9 cellular contexts compared by ENCODE assay signal in the genomic region with DNA sequence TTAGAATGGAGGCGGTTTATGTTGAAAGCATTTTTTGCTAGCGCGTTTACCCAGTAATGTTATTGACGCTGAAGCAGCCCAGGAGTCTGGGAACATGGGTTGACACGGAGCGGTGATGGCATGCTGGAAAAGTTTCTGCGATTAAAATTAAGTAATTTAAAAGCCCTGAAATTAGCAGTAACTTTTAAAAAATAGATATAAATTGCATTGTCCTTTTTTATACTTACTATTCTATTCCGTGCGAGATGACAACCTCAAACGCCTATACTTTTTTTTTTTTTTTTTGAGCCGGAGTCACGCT. TPM values are rescaled to one million over a fixed set of nuclear protein-coding genes. Genes with fewer than 3 reads are reported as not detected.
DNase-seq lines count a peak whose midpoint lies in the region; ATAC-seq, FAIRE-seq and TF ChIP-seq lines count a peak whose summit lies in the region.
"Had no signal": no experiment of that assay in that cellular context is flagged by ENCODE, and none has a peak within 500 bp of the region (broad histone marks: within the 10 kb centered on the region; RNA-seq: fewer than 3 reads in every experiment).

No MANE protein-coding gene starts in this region.

- DNase-seq in left ventricle myocardium inferior (no peak), cardiac septum (ENCODE audit: low spot score) (no peak), bronchial epithelial cell (ENCODE audit: low read depth) (no peak), aorta (no peak), NCI-H1436 treated with DMSO at 0.1 percent for 48 hours (lab: John Stamatoyannopoulos, UW) (no peak), hepatic stellate cell (ENCODE audit: low spot score) (no peak), NCI-H1417 (lab: John Stamatoyannopoulos, UW) (no peak)

- 2 to 3% methylated on average over 12 of the region's 12 CpGs for WGBS in aorta, 2 donors

- H3K4me1 ChIP-seq in left ventricle myocardium inferior = peaks cover 47% of the 10 kb centered on the region
- peaks cover 7 to 9% of the 10 kb centered on the region in 2 donors for H3K4me1 ChIP-seq in mucosa of rectum (ENCODE audit: control insufficient read depth in 2 of 2, insufficient read depth in 2 of 2, low read length in 2 of 2)
- no peaks in the 10 kb centered on the region for H3K4me1 ChIP-seq in aorta (ENCODE audit: control insufficient read depth in 1 of 2, insufficient read depth in 2 of 2, low read length in 2 of 2)

- peak overlapping the region; percentile 93 for H3K4me3 ChIP-seq in left ventricle myocardium inferior
- peak overlapping the region; percentile 64 for H3K4me3 ChIP-seq in bronchial epithelial cell (ENCODE audit: low read depth, low read length)
- H3K4me3 ChIP-seq in mucosa of rectum (ENCODE audit: low read length in 2 of 2) = peak overlapping the region; percentile 59 to 81
- H3K4me3 ChIP-seq in aorta (ENCODE audit: low read length in 2 of 2) = peak overlapping the region; percentile 40 to 45

- H3K36me3 ChIP-seq in left ventricle myocardium inferior (peaks cover 18% of the 10 kb centered on the region), bronchial epithelial cell (ENCODE audit: control insufficient read depth, insufficient read depth, low read length) (peaks cover 1% of the 10 kb centered on the region), mucosa of rectum (ENCODE audit: control insufficient read depth in 2 of 2, insufficient read depth in 2 of 2, low read length in 2 of 2) (peaks cover 4 to 12% of the 10 kb centered on the region in 2 donors), aorta (ENCODE audit: control insufficient read depth in 1 of 2, insufficient read depth in 2 of 2, low read length in 1 of 2) (peaks cover 0 to 4% of the 10 kb centered on the region in 2 donors)

- H3K27ac ChIP-seq in left ventricle myocardium inferior (replicated peaks) (peak overlapping the region; percentile 97), mucosa of rectum (ENCODE audit: low read depth in 2 of 2, low read length in 2 of 2) (peak overlapping the region; percentile 86 to 88), aorta (ENCODE audit: low read depth in 1 of 2, low read length in 2 of 2) (peak overlapping the region in 1 of 2 donors; percentile 72)

- no peak for ATAC-seq in aorta (ENCODE audit: low FRiP score)

- TF ChIP-seq CTCF in left ventricle myocardium inferior (IDR thresholded peaks at IDR 0.05; ENCODE audit: borderline replicate concordance) = no peak
- no peak for TF ChIP-seq CTCF in bronchial epithelial cell (IDR thresholded peaks at IDR 0.05; ENCODE audit: insufficient read depth, low read length, severe bottlenecking)

- H3K27me3 ChIP-seq in left ventricle myocardium inferior (ENCODE audit: low read depth) (no peaks in the 10 kb centered on the region), bronchial epithelial cell (ENCODE audit: control insufficient read depth, insufficient read depth, low read length) (no peaks in the 10 kb centered on the region), mucosa of rectum (ENCODE audit: control insufficient read depth in 2 of 2, insufficient read depth in 2 of 2, low read length in 2 of 2) (no peaks in the 10 kb centered on the region), aorta (ENCODE audit: control insufficient read depth in 1 of 2, insufficient read depth in 2 of 2, low read length in 1 of 2) (no peaks in the 10 kb centered on the region)

- FAIRE-seq in bronchial epithelial cell (lab: Jason Lieb, UNC) = no peak

- peak overlapping the region; percentile 31 to 43 for H3K9ac ChIP-seq in mucosa of rectum (ENCODE audit: low read depth in 1 of 2, low read length in 2 of 2)

- H3K9me3 ChIP-seq in left ventricle myocardium inferior (replicated peaks) = no peaks in the 10 kb centered on the region
- peaks cover 0 to 5% of the 10 kb centered on the region in 2 donors for H3K9me3 ChIP-seq in mucosa of rectum (ENCODE audit: control insufficient read depth in 2 of 2, low read length in 2 of 2)
- H3K9me3 ChIP-seq in aorta (ENCODE audit: control insufficient read depth, low read length) = no peaks in the 10 kb centered on the region

- intact Hi-C loops in left ventricle myocardium inferior (cut with micrococcal nuclease) = no loop called here
- intact Hi-C loops in cardiac septum (cut with DNase I) = loop anchor here (2.0 to 5.0 kb wide), 3 partner anchors 25 to 53 kb away; partner anchors contain the start of genes ZNF347 and ZNF415
- intact Hi-C loops in aorta (cut with DNase I) = loop anchor here in 1 of 2 donors (2.0 to 5.0 kb wide), 2 partner anchors 29 to 88 kb away; partner anchors contain the start of genes ZNF415 and ZNF665

RNA-seq across cellular contexts. Expression of gene ZNF160, which starts 0.6 kb away (rescaled TPM):
- total RNA-seq in left ventricle myocardium inferior (16.8 TPM), cardiac septum (16.8 TPM), bronchial epithelial cell (17.1 and 22.8 TPM in 2 replicates), aorta (10 to 100 TPM; 32.5 to 61.0 TPM)
- 10 to 100 TPM in 1 of 2 donors, 1 to 10 TPM in 1; 4.6 to 19.5 TPM for polyA plus RNA-seq in aorta

RNA-seq across cellular contexts. Expression of gene ZNF415, which starts 28.9 kb away (rescaled TPM):
- total RNA-seq in left ventricle myocardium inferior = 21.0 TPM
- total RNA-seq in cardiac septum = 20.9 TPM
- 3.2 and 8.6 TPM in 2 replicates for total RNA-seq in bronchial epithelial cell
- 10 to 100 TPM in 1 of 2 donors, 1 to 10 TPM in 1; 8.8 to 10.3 TPM for total RNA-seq in aorta
- 1 to 10 TPM; 5.0 to 9.0 TPM for polyA plus RNA-seq in aorta

RNA-seq across cellular contexts. Expression of gene ZNF347, which starts 55.0 kb away (rescaled TPM):
- total RNA-seq in left ventricle myocardium inferior (7.3 TPM), cardiac septum (7.7 TPM), bronchial epithelial cell (7.2 and 7.9 TPM in 2 replicates), aorta (10 to 100 TPM; 14.2 to 19.8 TPM)
- 1 to 10 TPM; 2.0 to 3.6 TPM for polyA plus RNA-seq in aorta

RNA-seq across cellular contexts. Expression of gene ERVV-2, which starts 59.3 kb away (rescaled TPM):
- not detected for total RNA-seq in left ventricle myocardium inferior
- total RNA-seq in cardiac septum = not detected
- total RNA-seq in bronchial epithelial cell = not detected in 2 replicates
- not detected for total RNA-seq in aorta
- not detected for polyA plus RNA-seq in aorta
- total RNA-seq: LHCN-M2 had no signal

Comparison
In these comparisons a context has a peak if more than half of its experiments do, and no peak if none do; other contexts are left out.
1. H3K4me3 ChIP-seq: peak in every context shown above with its lines; median percentile 93 in left ventricle myocardium inferior; 70 in mucosa of rectum; 64 in bronchial epithelial cell; 42 in aorta.